8 cellular contexts compared by ENCODE assay signal in genomic region chr3:49785565-49786356, GRCh38. TPM values are rescaled to one million over a fixed set of nuclear protein-coding genes. Genes with fewer than 3 reads are reported as not detected.
DNase-seq lines count a peak whose midpoint lies in the region; ATAC-seq and TF ChIP-seq lines count a peak whose summit lies in the region.

No MANE protein-coding gene starts in this region.

- H3K4me1 Mint-ChIP-seq in activated CD4-positive, alpha-beta T cell treated with anti-CD3 and anti-CD28 coated beads, Interleukin-2, amount 10 ng/mL, durations not matched to agents 24 days and 14 days, result peaks cover 28% of the 10 kb centered on the region
- peaks cover 45% of the 10 kb centered on the region for H3K4me1 Mint-ChIP-seq in nephron progenitor cell

- intact Hi-C loops in activated CD4-positive, alpha-beta T cell treated with anti-CD3 and anti-CD28 coated beads, Interleukin-2, amount 10 ng/mL, durations not matched to agents 24 days and 14 days (cut with micrococcal nuclease), result loop anchor here (1.0 to 5.0 kb wide), 5 partner anchors 17 to 452 kb away; partner anchors contain the start of genes APEH, DAG1, GNAI2 and MON1A

- peak; percentile 48 for ATAC-seq in GM21381 (IDR thresholded peaks at IDR 0.05; ENCODE audit: unreplicated experiment)
- peak; percentile 24 for ATAC-seq in HG03565 (IDR thresholded peaks at IDR 0.05; ENCODE audit: unreplicated experiment)

- peak; percentile 63 for DNase-seq in ELF-1 (ENCODE audit: low read depth, low spot score)
- DNase-seq in activated CD4-positive, alpha-beta T cell treated with anti-CD3 and anti-CD28 coated beads, Interleukin-2, amount 10 ng/mL, durations not matched to agents 24 days and 14 days, result no peak
- peak; percentile 32 for DNase-seq in fibroblast of gingiva (ENCODE audit: low read depth)
- no peak for DNase-seq in nephron progenitor cell
- DNase-seq in epidermal melanocyte (ENCODE audit: insufficient read length, low spot score), result no peak
- DNase-seq in SK-N-DZ (ENCODE audit: low spot score), result no peak

- peaks cover 2% of the 10 kb centered on the region for H3K27me3 Mint-ChIP-seq in activated CD4-positive, alpha-beta T cell treated with anti-CD3 and anti-CD28 coated beads, Interleukin-2, amount 10 ng/mL, durations not matched to agents 24 days and 14 days
- no peaks in the 10 kb centered on the region for H3K27me3 Mint-ChIP-seq in nephron progenitor cell (ENCODE audit: low read depth, poor library complexity)

- no peaks in the 10 kb centered on the region for H3K9me3 Mint-ChIP-seq in activated CD4-positive, alpha-beta T cell treated with anti-CD3 and anti-CD28 coated beads, Interleukin-2, amount 10 ng/mL, durations not matched to agents 24 days and 14 days
- no peaks in the 10 kb centered on the region for H3K9me3 Mint-ChIP-seq in nephron progenitor cell

- TF ChIP-seq CTCF in nephron progenitor cell (IDR thresholded peaks at IDR 0.05), result no peak

- H3K27ac Mint-ChIP-seq in activated CD4-positive, alpha-beta T cell treated with anti-CD3 and anti-CD28 coated beads, Interleukin-2, amount 10 ng/mL, durations not matched to agents 24 days and 14 days, result peak overlapping the region; percentile 92
- H3K27ac Mint-ChIP-seq in nephron progenitor cell, result peak overlapping the region; percentile 83

- H3K4me3 Mint-ChIP-seq in activated CD4-positive, alpha-beta T cell treated with anti-CD3 and anti-CD28 coated beads, Interleukin-2, amount 10 ng/mL, durations not matched to agents 24 days and 14 days, result peak overlapping the region; percentile 93
- peak overlapping the region; percentile 87 for H3K4me3 Mint-ChIP-seq in nephron progenitor cell

- peaks cover 22% of the 10 kb centered on the region for H3K36me3 Mint-ChIP-seq in activated CD4-positive, alpha-beta T cell treated with anti-CD3 and anti-CD28 coated beads, Interleukin-2, amount 10 ng/mL, durations not matched to agents 24 days and 14 days (ENCODE audit: low read depth)
- peaks cover 25% of the 10 kb centered on the region for H3K36me3 Mint-ChIP-seq in nephron progenitor cell (ENCODE audit: low read depth)

RNA-seq across cellular contexts. Expression of gene IP6K1, which starts 0.6 kb away (rescaled TPM):
- total RNA-seq in activated CD4-positive, alpha-beta T cell treated with anti-CD3 and anti-CD28 coated beads, Interleukin-2, amount 10 ng/mL, durations not matched to agents 24 days and 14 days, result 39.6 and 42.2 TPM in 2 replicates
- polyA plus RNA-seq in SK-N-DZ (2014; cell fraction: cytosol; rRNA removed), result 26.0 and 27.7 TPM in 2 replicates
- 23.3 and 31.0 TPM in 2 replicates for polyA plus RNA-seq in SK-N-DZ (2014; cell fraction: nucleus; rRNA removed)

RNA-seq across cellular contexts. Expression of gene CDHR4, which starts 13.9 kb away (rescaled TPM):
- not detected in 2 replicates for total RNA-seq in activated CD4-positive, alpha-beta T cell treated with anti-CD3 and anti-CD28 coated beads, Interleukin-2, amount 10 ng/mL, durations not matched to agents 24 days and 14 days
- 0.09 TPM in 1 of 2 replicates, not detected in the other for polyA plus RNA-seq in SK-N-DZ (2014; cell fraction: cytosol; rRNA removed)
- polyA plus RNA-seq in SK-N-DZ (2014; cell fraction: nucleus; rRNA removed), result 0.08 and 1.3 TPM in 2 replicates

RNA-seq across cellular contexts. Expression of gene INKA1, which starts 17.3 kb away (rescaled TPM):
- total RNA-seq in activated CD4-positive, alpha-beta T cell treated with anti-CD3 and anti-CD28 coated beads, Interleukin-2, amount 10 ng/mL, durations not matched to agents 24 days and 14 days, result 1.1 and 1.4 TPM in 2 replicates
- 0.59 and 1.4 TPM in 2 replicates for polyA plus RNA-seq in SK-N-DZ (2014; cell fraction: cytosol; rRNA removed)
- polyA plus RNA-seq in SK-N-DZ (2014; cell fraction: nucleus; rRNA removed), result 2.0 and 4.0 TPM in 2 replicates

RNA-seq across cellular contexts. Expression of gene UBA7, which starts 28.0 kb away (rescaled TPM):
- 91.7 and 93.6 TPM in 2 replicates for total RNA-seq in activated CD4-positive, alpha-beta T cell treated with anti-CD3 and anti-CD28 coated beads, Interleukin-2, amount 10 ng/mL, durations not matched to agents 24 days and 14 days
- 0.06 TPM in 1 of 2 replicates, not detected in the other for polyA plus RNA-seq in SK-N-DZ (2014; cell fraction: cytosol; rRNA removed)
- polyA plus RNA-seq in SK-N-DZ (2014; cell fraction: nucleus; rRNA removed), result 3.5 and 5.4 TPM in 2 replicates

Comparison
In these comparisons a context has a peak if more than half of its experiments do, and no peak if none do; other contexts are left out.
1. DNase-seq: peak in ELF-1 (single experiment) and fibroblast of gingiva (single experiment); none in activated CD4-positive, alpha-beta T cell treated with anti-CD3 and anti-CD28 coated beads, Interleukin-2, amount 10 ng/mL, durations not matched to agents 24 days and 14 days (single experiment), nephron progenitor cell (single experiment), epidermal melanocyte (single experiment) and SK-N-DZ (single experiment).